9 cellular contexts compared by ENCODE assay signal in the genomic region with DNA sequence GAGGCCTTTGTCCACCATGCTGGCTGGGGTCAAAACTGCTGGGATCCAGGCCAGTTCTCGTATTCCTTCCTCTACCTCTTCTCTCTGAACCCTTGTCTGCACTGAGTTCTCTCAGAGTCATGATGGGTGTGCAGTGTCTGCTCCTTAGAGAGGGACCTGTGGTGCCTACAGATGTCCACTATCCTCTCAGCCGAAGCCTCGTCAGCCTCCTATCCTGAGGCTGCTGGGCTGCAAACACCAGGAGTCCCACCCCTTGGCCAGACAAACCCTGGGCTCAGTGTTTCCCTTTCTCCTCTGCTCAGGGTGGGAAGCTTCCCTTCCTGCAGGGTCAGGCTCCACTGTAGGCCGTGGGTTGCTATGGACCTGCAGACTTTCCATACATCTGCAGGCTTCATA. TPM values are rescaled to one million over a fixed set of nuclear protein-coding genes. Genes with fewer than 3 reads are reported as not detected.
A peak's percentile ranks its signal among the peaks of the same experiment; 100 is the strongest.
DNase-seq lines count a peak whose midpoint lies in the region; ATAC-seq and TF ChIP-seq lines count a peak whose summit lies in the region.
"Had no signal": no experiment of that assay in that cellular context is flagged by ENCODE, and none has a peak within 500 bp of the region (broad histone marks: within the 10 kb centered on the region; RNA-seq: fewer than 3 reads in every experiment).

No MANE protein-coding gene starts in this region.

- H3K9me3 ChIP-seq in T-helper 17 cell (ENCODE audit: control insufficient read depth, low read length, poor library complexity, severe bottlenecking) (no peaks in the 10 kb centered on the region), esophagus muscularis mucosa (no peaks in the 10 kb centered on the region)

- no peaks in the 10 kb centered on the region for H3K36me3 Mint-ChIP-seq in T-helper 17 cell (ENCODE audit: low read depth)

- H3K27me3 Mint-ChIP-seq in T-helper 17 cell: no peaks in the 10 kb centered on the region

- peaks cover 49% of the 10 kb centered on the region for H3K4me1 Mint-ChIP-seq in T-helper 17 cell

- WGBS in esophagus muscularis mucosa: 59% methylated on average over 4 of the region's 4 CpGs

- H3K27ac ChIP-seq in esophagus muscularis mucosa (replicated peaks in 1 of 4): peak overlapping the region in 3 of 4 donors; percentile 72 to 74 (median 72)

- H3K4me3 Mint-ChIP-seq in T-helper 17 cell: peak overlapping the region; percentile 91

- H3K4me3 ChIP-seq in GM08714 (ENCODE audit: low read length): peak overlapping the region; percentile 73
- H3K4me3 ChIP-seq in esophagus muscularis mucosa: peak overlapping the region; percentile 43 to 57 (median 50)

- TF ChIP-seq POLR2A in esophagus muscularis mucosa (IDR thresholded peaks at IDR 0.05; ENCODE audit: low read depth): no peak

- H3K27me3 ChIP-seq in esophagus muscularis mucosa: no peaks in the 10 kb centered on the region

- ATAC-seq in T-helper 17 cell (no peak), sciatic nerve (peak; percentile 12), HG03520 (IDR thresholded peaks at IDR 0.05; ENCODE audit: unreplicated experiment) (no peak), HG03342 (IDR thresholded peaks at IDR 0.05; ENCODE audit: unreplicated experiment) (no peak)

- no peaks in the 10 kb centered on the region for H3K36me3 ChIP-seq in esophagus muscularis mucosa

- no peak for DNase-seq in T-helper 17 cell
- no peak for DNase-seq in esophagus muscularis mucosa (ENCODE audit: extremely low spot score)
- DNase-seq in sciatic nerve (ENCODE audit: low spot score): peak; percentile 48
- DNase-seq in NCI-H128 (lab: John Stamatoyannopoulos, UW; ENCODE audit: unreplicated experiment): no peak
- DNase-seq in NCI-H69 (lab: John Stamatoyannopoulos, UW): no peak
- DNase-seq: NCI-H187 had no signal

- TF ChIP-seq CTCF in esophagus muscularis mucosa (IDR thresholded peaks at IDR 0.05): no peak

- peaks cover 27 to 50% (median 41%) of the 10 kb centered on the region in 4 donors for H3K4me1 ChIP-seq in esophagus muscularis mucosa

- intact Hi-C loops in esophagus muscularis mucosa (cut with DNase I): no loop called here
- intact Hi-C loops in sciatic nerve (cut with DNase I): no loop called here

- peak overlapping the region; percentile 96 for H3K27ac Mint-ChIP-seq in T-helper 17 cell

- no peak for TF ChIP-seq EP300 in esophagus muscularis mucosa (IDR thresholded peaks at IDR 0.05)

RNA-seq across cellular contexts. Expression of gene INPP5D, which starts 2.3 kb away (rescaled TPM):
- total RNA-seq in T-helper 17 cell (100 to 1,000 TPM; 163 to 184 TPM), esophagus muscularis mucosa (10 to 100 TPM in 3 of 4 donors, 1 to 10 TPM in 1; 8.0 to 12.5 (median 11.9) TPM), sciatic nerve (56.3 TPM)

RNA-seq across cellular contexts. Expression of gene NEU2, which starts 30.0 kb away (rescaled TPM):
- total RNA-seq in T-helper 17 cell: not detected
- not detected for total RNA-seq in esophagus muscularis mucosa
- total RNA-seq in sciatic nerve: not detected

RNA-seq across cellular contexts. Expression of gene NGEF, which starts 49.4 kb away (rescaled TPM):
- total RNA-seq in T-helper 17 cell (not detected), esophagus muscularis mucosa (under 1 TPM in 3 of 4 donors, not detected in 1; 0.33 to 0.98 (median 0.52) TPM), sciatic nerve (17.5 TPM)
